In the genomic region with DNA sequence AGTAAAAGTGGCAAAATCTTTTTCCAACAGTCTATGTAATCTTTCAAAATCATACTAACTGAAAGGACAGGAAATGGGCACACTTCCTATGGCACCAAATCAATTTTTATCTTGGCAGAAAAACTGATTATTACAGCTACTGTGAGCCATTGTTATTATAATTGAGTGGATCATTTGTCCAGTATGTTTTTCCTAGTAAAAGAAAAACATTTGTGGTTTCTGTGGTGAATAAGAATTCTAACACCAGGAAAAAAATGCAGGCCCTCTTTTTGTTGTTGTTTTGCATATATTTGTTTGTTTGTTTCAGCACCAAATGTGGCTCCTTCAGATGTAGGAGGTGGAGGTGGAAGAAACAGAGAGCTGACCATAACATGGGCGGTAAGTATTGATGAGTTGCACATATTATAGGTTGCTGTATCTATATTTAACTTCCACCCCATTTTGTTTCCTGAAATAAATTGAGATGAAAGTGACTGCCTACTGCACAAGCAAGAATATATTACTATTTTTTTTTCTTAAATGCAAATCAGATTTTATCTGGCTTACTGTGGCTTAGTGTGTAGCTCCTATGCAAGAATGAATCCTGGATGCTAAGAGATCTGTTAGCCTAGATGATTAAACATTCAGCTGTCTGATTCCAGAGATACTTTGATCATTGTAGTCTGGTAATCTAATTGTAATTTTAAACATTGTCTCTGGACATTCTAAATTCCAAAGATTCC, we compare ENCODE assay signal across 23 cellular contexts.
DNase-seq lines count a peak whose midpoint lies in the region; ATAC-seq, FAIRE-seq and TF ChIP-seq lines count a peak whose summit lies in the region.
"Had no signal": no experiment of that assay in that cellular context is flagged by ENCODE, and none has a peak within 500 bp of the region (broad histone marks: within the 10 kb centered on the region; RNA-seq: fewer than 3 reads in every experiment).

No MANE protein-coding gene starts in this region.

- no TSS peak for BruUV-seq in endothelial cell of umbilical vein (replicated peaks; lab: Mats Ljungman, UMichigan)

- H3K4me2 ChIP-seq in OCI-LY3 (ENCODE audit: low read length) (peak overlapping the region; percentile 29), endothelial cell of umbilical vein (ENCODE audit: insufficient read depth, low read length) (peak overlapping the region; percentile 79)

- no peaks in the 10 kb centered on the region for H3K9me1 ChIP-seq in endothelial cell of umbilical vein (replicated peaks; ENCODE audit: control insufficient read depth, extremely low read depth, insufficient read depth, low read length)

- H3K9me3 ChIP-seq in OCI-LY3 (ENCODE audit: insufficient read depth, low read length) (peaks cover 1% of the 10 kb centered on the region; the same call in 1 of the 2 replicates), endothelial cell of umbilical vein (replicated peaks; ENCODE audit: control insufficient read depth, insufficient read depth, low read length) (no peaks in the 10 kb centered on the region)
- H3K9me3 ChIP-seq: MG63 had no signal

- POLR2A ChIA-PET in endothelial cell of umbilical vein (lab: Charles Lee): no interaction called here

- no peak overlapping the region for H3K9ac ChIP-seq in OCI-LY3 (ENCODE audit: low read length)
- H3K9ac ChIP-seq in endothelial cell of umbilical vein (replicated peaks; ENCODE audit: extremely low read depth, insufficient read depth, low read length): no peak overlapping the region

- DNase-seq in AG08395 (ENCODE audit: low spot score): peak; percentile 3
- peak; percentile 85 for DNase-seq in endothelial cell of umbilical vein (ENCODE audit: low read depth, low spot score)
- DNase-seq in kidney tubule cell (ENCODE audit: low spot score): peak; percentile 39
- no peak for DNase-seq in caudate nucleus (lab: John Stamatoyannopoulos, UW)
- DNase-seq: activated CD4-positive, alpha-beta memory T cell treated with anti-CD3 and anti-CD28 coated beads, Interleukin-2, amount 10 ng/mL, durations not matched to agents 7 days and 5 days; activated effector memory CD4-positive, alpha-beta T cell treated with anti-CD3 and anti-CD28 coated beads, Interleukin-2, amount 50 U/mL, for 16 hours; activated naive CD8-positive, alpha-beta T cell treated with anti-CD3 and anti-CD28 coated beads, Interleukin-2, amount 50 U/mL, for 24 hours; CD4-positive, alpha-beta T cell; left cardiac atrium; MG63; naive thymus-derived CD4-positive, alpha-beta T cell; NCI-H146; NCI-H2171; NCI-H69; right cardiac atrium; SW 1271; upper lobe of right lung had no signal

- TF ChIP-seq CTCF in OCI-LY3 (IDR thresholded peaks at IDR 0.05; ENCODE audit: low read depth, low read length) (no peak), endothelial cell of umbilical vein (IDR thresholded peaks at IDR 0.05; ENCODE audit: extremely low read depth in 1 of 2, insufficient read depth in 1 of 2, low read depth in 1 of 2, low read length in 2 of 2) (no peak)

- peak overlapping the region; percentile 34; the same call in 1 of the 2 replicates for H2AFZ ChIP-seq in OCI-LY3 (ENCODE audit: low read depth, low read length)
- H2AFZ ChIP-seq in endothelial cell of umbilical vein (ENCODE audit: low read depth, low read length): no peak overlapping the region

- H3K27ac ChIP-seq in OCI-LY3 (ENCODE audit: low read length) (no peak overlapping the region), endothelial cell of umbilical vein (ENCODE audit: insufficient read depth, low read depth, low read length) (peak overlapping the region; percentile 55), caudate nucleus (ENCODE audit: low read depth, low read length) (no peak overlapping the region)
- H3K27ac ChIP-seq: HL-60, upper lobe of right lung had no signal

- intact Hi-C loops in endothelial cell of umbilical vein (cut with micrococcal nuclease): loop anchor here (1.0 to 10.0 kb wide), 4 partner anchors 15 to 1007 kb away; a partner anchor contains a TSS

- CTCF ChIA-PET in endothelial cell of umbilical vein (lab: Charles Lee): interaction anchor here (0.8 to 1.3 kb wide), 2 partner anchors 54 to 176 kb away, joined by 3 read pairs; no protein-coding TSS in a partner anchor

- H3K27me3 ChIP-seq in OCI-LY3 (ENCODE audit: low read depth, low read length): no peaks in the 10 kb centered on the region
- H3K27me3 ChIP-seq in endothelial cell of umbilical vein (ENCODE audit: control insufficient read depth in 2 of 2, insufficient read depth in 2 of 2, low read length in 2 of 2): no peaks in the 10 kb centered on the region
- H3K27me3 ChIP-seq: MG63, upper lobe of right lung had no signal

- peaks cover 13% of the 10 kb centered on the region for H3K4me1 ChIP-seq in OCI-LY3 (ENCODE audit: low read length)
- H3K4me1 ChIP-seq in endothelial cell of umbilical vein (ENCODE audit: control insufficient read depth, extremely low read depth, insufficient read depth, low read length): peaks cover 22% of the 10 kb centered on the region
- H3K4me1 ChIP-seq: upper lobe of right lung had no signal

- ATAC-seq in GM18909 (IDR thresholded peaks at IDR 0.05; ENCODE audit: poor library complexity, unreplicated experiment) (no peak), HG03108 (IDR thresholded peaks at IDR 0.05; ENCODE audit: unreplicated experiment) (no peak), GM21717 (IDR thresholded peaks at IDR 0.05; ENCODE audit: unreplicated experiment) (no peak)
- ATAC-seq: activated naive CD8-positive, alpha-beta T cell treated with anti-CD3 and anti-CD28 coated beads, Interleukin-2, amount 50 U/mL, for 24 hours; left cardiac atrium; naive thymus-derived CD4-positive, alpha-beta T cell; right cardiac atrium; upper lobe of right lung had no signal

- H3K79me2 ChIP-seq in OCI-LY3 (ENCODE audit: low read length) (no peaks in the 10 kb centered on the region), endothelial cell of umbilical vein (ENCODE audit: control insufficient read depth, insufficient read depth, low read length) (no peaks in the 10 kb centered on the region)

- H3K36me3 ChIP-seq in OCI-LY3 (replicated peaks; ENCODE audit: low read depth, low read length) (no peaks in the 10 kb centered on the region), endothelial cell of umbilical vein (ENCODE audit: control insufficient read depth in 2 of 2, extremely low read depth in 1 of 2, insufficient read depth in 2 of 2, low read length in 2 of 2) (no peaks in the 10 kb centered on the region)
- H3K36me3 ChIP-seq: MG63, upper lobe of right lung had no signal

- H4K20me1 ChIP-seq in OCI-LY3 (ENCODE audit: insufficient read depth, low read length): no peaks in the 10 kb centered on the region
- H4K20me1 ChIP-seq in endothelial cell of umbilical vein (replicated peaks; ENCODE audit: control insufficient read depth, extremely low read depth, insufficient read depth, low read length): no peaks in the 10 kb centered on the region

- no peak for TF ChIP-seq POLR2A in endothelial cell of umbilical vein (IDR thresholded peaks at IDR 0.05; ENCODE audit: low read depth, low read length)

- no peak overlapping the region for H3K4me3 ChIP-seq in OCI-LY3 (ENCODE audit: low read length)
- H3K4me3 ChIP-seq in endothelial cell of umbilical vein (replicated peaks in 1 of 3; ENCODE audit: insufficient read depth in 1 of 3, low read depth in 1 of 3, low read length in 3 of 3): no peak overlapping the region
- H3K4me3 ChIP-seq: MG63, upper lobe of right lung had no signal

- dilution Hi-C loops in endothelial cell of umbilical vein (cut with MboI; ENCODE audit: extremely low pct_ligation_motif_present, low sequenced_read_pairs): no loop called here

- peak; percentile 53 for FAIRE-seq in endothelial cell of umbilical vein (lab: Jason Lieb, UNC)
- FAIRE-seq: H1 had no signal

TF ChIP-seq in endothelial cell of umbilical vein, 7 proteins besides CTCF, POLR2A, EP300 and RAD21:
- TF ChIP-seq POLR2AphosphoS5 (IDR thresholded peaks at IDR 0.05; ENCODE audit: insufficient read depth, low read depth, low read length): peak; percentile 54
- TF ChIP-seq FOS (IDR thresholded peaks at IDR 0.05; ENCODE audit: borderline replicate concordance, insufficient read depth, low read length): peak; percentile 47
- TF ChIP-seq JUN (IDR thresholded peaks at IDR 0.05; ENCODE audit: borderline replicate concordance, insufficient read depth, insufficient read length, low read depth): peak; percentile 33
- TF ChIP-seq GATA2 (IDR thresholded peaks at IDR 0.05; ENCODE audit: insufficient read depth, insufficient read length, low read depth, low read length): peak; percentile 87
- no peak for TF ChIP-seq EZH2 (IDR thresholded peaks at IDR 0.05; ENCODE audit: borderline replicate concordance, low read depth, low read length, severe bottlenecking)

Comparison
In these comparisons a context has a peak if more than half of its experiments do, and no peak if none do; other contexts are left out.
1. DNase-seq: peak in AG08395 (single experiment), endothelial cell of umbilical vein (single experiment) and kidney tubule cell (single experiment); none in caudate nucleus (0 of 61).